Comparison of ENCODE assay signal across 8 cellular contexts in genomic region chr2:203782262-203782976, GRCh38.
A peak's percentile ranks its signal among the peaks of the same experiment; 100 is the strongest.
DNase-seq lines count a peak whose midpoint lies in the region; ATAC-seq and TF ChIP-seq lines count a peak whose summit lies in the region.

No MANE protein-coding gene starts in this region.

- ATAC-seq in GM18511 (IDR thresholded peaks at IDR 0.05; ENCODE audit: unreplicated experiment) (peak; percentile 59), HG03457 (IDR thresholded peaks at IDR 0.05; ENCODE audit: unreplicated experiment) (no peak)

- H3K4me3 ChIP-seq in KMS-11 (IDR thresholded peaks at IDR 0.05; ENCODE audit: insufficient read depth, low read depth, low read length) (no peak overlapping the region), hepatocyte (no peak overlapping the region), spleen (no peak overlapping the region)

- no peaks in the 10 kb centered on the region for H3K9me3 ChIP-seq in hepatocyte (ENCODE audit: low read depth)
- H3K9me3 ChIP-seq in spleen, result peaks cover 0 to 5% (median 0%) of the 10 kb centered on the region in 8 donors

- H4K20me1 ChIP-seq in KMS-11 (ENCODE audit: insufficient read depth), result no peaks in the 10 kb centered on the region
- H4K20me1 ChIP-seq in hepatocyte (ENCODE audit: insufficient read depth, poor library complexity, severe bottlenecking), result no peaks in the 10 kb centered on the region

- no peak for TF ChIP-seq POLR2A in spleen (IDR thresholded peaks at IDR 0.05)

- WGBS in hepatocyte (ENCODE audit: low lambda C conversion rate, missing lambda C conversion rate), result 65% methylated on average over 5 of the region's 5 CpGs
- 65 to 73% (median 66%) methylated on average over 5 of the region's 5 CpGs for WGBS in spleen, 5 donors

- H3K4me2 ChIP-seq in KMS-11, result 0 out of 2 replicates have a peak overlapping the region, but pooled peaks have one; percentile 1
- H3K4me2 ChIP-seq in hepatocyte, result no peak overlapping the region

- no peak overlapping the region; the same call in 1 of the 2 replicates for H2AFZ ChIP-seq in KMS-11 (ENCODE audit: low read depth)
- no peak overlapping the region for H2AFZ ChIP-seq in hepatocyte

- no peak overlapping the region for H3K9ac ChIP-seq in KMS-11

- no peaks in the 10 kb centered on the region for H3K9me2 ChIP-seq in hepatocyte (replicated peaks; ENCODE audit: insufficient read depth)

- H3K36me3 ChIP-seq in KMS-11 (ENCODE audit: insufficient read depth) (no peaks in the 10 kb centered on the region), hepatocyte (replicated peaks; ENCODE audit: insufficient read depth, low read depth) (no peaks in the 10 kb centered on the region), spleen (no peaks in the 10 kb centered on the region)

- peak; percentile 67 for TF ChIP-seq CTCF in AG09319 (IDR thresholded peaks at IDR 0.05; ENCODE audit: low read depth, low read length)
- TF ChIP-seq CTCF in KMS-11 (conservative IDR thresholded peaks at IDR 0.05; ENCODE audit: low read depth, low read length), result peak; percentile 89
- peak; percentile 45 for TF ChIP-seq CTCF in hepatocyte (IDR thresholded peaks at IDR 0.05; ENCODE audit: poor library complexity)
- TF ChIP-seq CTCF in spleen (IDR thresholded peaks at IDR 0.05 in 8 of 11, conservative IDR thresholded peaks at IDR 0.05 in 3 of 11), result peak; percentile 23 to 67 (median 47)

- no peaks in the 10 kb centered on the region for H3K79me2 ChIP-seq in KMS-11 (ENCODE audit: insufficient read depth, low read depth)
- H3K79me2 ChIP-seq in hepatocyte, result no peaks in the 10 kb centered on the region

- H3K27me3 ChIP-seq in KMS-11 (ENCODE audit: insufficient read depth, low read depth) (no peaks in the 10 kb centered on the region), hepatocyte (no peaks in the 10 kb centered on the region), spleen (replicated peaks in 1 of 7) (no peaks in the 10 kb centered on the region)

- no peak overlapping the region for H3K27ac ChIP-seq in KMS-11
- H3K27ac ChIP-seq in hepatocyte, result peak overlapping the region; percentile 47
- H3K27ac ChIP-seq in spleen, result peak overlapping the region in 5 of 8 donors; percentile 3 to 59 (median 25)

- DNase-seq in AG09319 (ENCODE audit: extremely low read depth, low read depth), result no peak
- DNase-seq in T follicular helper cell (ENCODE audit: low read depth), result peak; percentile 45
- peak in 31 of 56 donors; percentile 4 to 68 (median 26) for DNase-seq in amygdala (lab: John Stamatoyannopoulos, UW)
- peak; percentile 68 for DNase-seq in hepatocyte (ENCODE audit: low spot score)
- DNase-seq in spleen, result no peak

- intact Hi-C loops in spleen (cut with DNase I; ENCODE audit: low total_unique reads), result no loop called here

- H3K4me1 ChIP-seq in KMS-11 (ENCODE audit: low read depth, poor library complexity, severe bottlenecking) (peaks cover 37% of the 10 kb centered on the region), hepatocyte (ENCODE audit: insufficient read depth) (peaks cover 19% of the 10 kb centered on the region), spleen (peaks cover 4 to 34% (median 30%) of the 10 kb centered on the region in 6 donors)

Comparison
In these comparisons a context has a peak if more than half of its experiments do, and no peak if none do; other contexts are left out.
1. DNase-seq: peak in T follicular helper cell (single experiment), amygdala (31 of 56) and hepatocyte (single experiment); none in AG09319 (single experiment) and spleen (single experiment).
2. Peak in every context shown above with its lines, with median percentiles within 50 percentile points of each other: CTCF ChIP-seq.